In the genomic region with DNA sequence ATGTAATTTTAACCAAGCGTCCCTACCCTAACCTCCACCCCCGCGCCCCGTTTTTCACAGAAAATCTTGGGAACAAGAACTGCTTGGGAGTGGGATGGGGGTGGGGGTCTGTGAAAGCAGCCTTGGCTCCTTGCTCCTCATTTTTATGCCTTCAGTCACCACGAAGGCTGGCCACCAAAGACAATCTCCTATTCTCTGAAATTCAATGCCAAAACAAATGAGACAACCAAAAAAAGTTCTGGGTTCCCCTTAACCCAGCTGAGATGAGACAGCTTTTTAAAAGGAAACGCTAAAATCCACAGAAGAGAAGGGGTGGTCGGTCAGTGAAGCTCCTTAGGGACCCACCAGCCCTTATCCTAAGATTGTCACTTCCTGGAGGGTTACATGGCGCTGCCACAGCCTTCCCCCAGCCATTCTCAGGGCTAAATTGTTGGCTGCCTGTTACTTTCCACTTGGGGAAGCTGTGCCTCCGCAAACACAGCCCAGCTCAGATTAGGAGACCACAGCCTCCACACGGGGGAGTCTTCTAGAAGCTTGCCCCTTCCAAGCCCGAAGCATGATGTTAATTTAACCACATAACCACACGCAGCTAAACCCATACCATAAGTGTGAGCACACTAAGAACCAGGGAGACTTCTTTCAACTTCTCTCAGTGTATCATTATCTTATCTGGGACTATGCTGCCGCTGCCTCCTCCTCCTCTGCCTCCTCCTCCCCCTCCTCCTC, we compare ENCODE assay signal across 8 cellular contexts.
DNase-seq lines count a peak whose midpoint lies in the region; ATAC-seq, FAIRE-seq and TF ChIP-seq lines count a peak whose summit lies in the region.

No MANE protein-coding gene starts in this region.

- no peak overlapping the region for H3K4me2 ChIP-seq in DND-41 (ENCODE audit: insufficient read depth, low read length)
- H3K4me2 ChIP-seq in GM12878 (ENCODE audit: control insufficient read depth, insufficient read depth) = no peak overlapping the region

- RAD21 ChIA-PET in GM12878 (lab: Charles Lee; ENCODE audit: unreplicated experiment) = no interaction called here

- TF ChIP-seq EP300 in GM12878 (IDR thresholded peaks at IDR 0.05; ENCODE audit: borderline replicate concordance in 1 of 2, control insufficient read depth in 1 of 2, low read depth in 2 of 2, low read length in 2 of 2) = no peak

- SMC1A ChIA-PET in GM12878 (lab: Charles Lee; ENCODE audit: uncharacterized antibody, unreplicated experiment) = interaction anchor here (0.8 kb wide), 1 partner anchor 88 kb away, joined by 3 read pairs; no protein-coding TSS in a partner anchor

- TF ChIP-seq CTCF in DND-41 (IDR thresholded peaks at IDR 0.05; ENCODE audit: borderline replicate concordance, extremely low read depth, low read length, poor library complexity, severe bottlenecking) = peak; percentile 42
- TF ChIP-seq CTCF in GM12878 (IDR thresholded peaks at IDR 0.05 in 2 of 3, conservative IDR thresholded peaks at IDR 0.05 in 1 of 3; ENCODE audit: control insufficient read depth in 2 of 3, extremely low read depth in 1 of 3, insufficient read depth in 1 of 3, low read depth in 3 of 3, low read length in 3 of 3) = peak in 2 of 3 experiments; percentile 20 to 25; a peak in 2 of 6 replicates
- TF ChIP-seq CTCF in GM10248 (IDR thresholded peaks at IDR 0.05; ENCODE audit: control extremely low read depth, extremely low read depth, low read depth, missing control alignments) = no peak

- H3K27ac ChIP-seq in DND-41 (ENCODE audit: low read length) (no peak overlapping the region), GM12878 (ENCODE audit: control insufficient read depth, insufficient read depth) (no peak overlapping the region)

- H3K4me1 ChIP-seq in DND-41 (ENCODE audit: insufficient read depth, low read length) = no peaks in the 10 kb centered on the region
- no peaks in the 10 kb centered on the region for H3K4me1 ChIP-seq in GM12878 (ENCODE audit: control insufficient read depth, insufficient read depth, low read length)

- no peaks in the 10 kb centered on the region for H3K9me3 ChIP-seq in DND-41 (ENCODE audit: insufficient read depth, low read length, severe bottlenecking)
- no peaks in the 10 kb centered on the region for H3K9me3 ChIP-seq in MG63
- H3K9me3 ChIP-seq in GM12878 (replicated peaks; ENCODE audit: control insufficient read depth, insufficient read depth, low read length) = no peaks in the 10 kb centered on the region

- H3K36me3 ChIP-seq in DND-41 (ENCODE audit: insufficient read depth, low read length) (no peaks in the 10 kb centered on the region), MG63 (no peaks in the 10 kb centered on the region), GM12878 (ENCODE audit: control insufficient read depth in 2 of 2, insufficient read depth in 2 of 2, low read length in 1 of 2) (no peaks in the 10 kb centered on the region)

- TF ChIP-seq RAD21 in GM12878 (IDR thresholded peaks at IDR 0.05; ENCODE audit: insufficient read depth, low read depth, low read length) = 0 out of 2 replicates have a peak, but pooled peaks have one; percentile 3

- H3K79me2 ChIP-seq in DND-41 (ENCODE audit: insufficient read depth, low read length) = no peaks in the 10 kb centered on the region
- H3K79me2 ChIP-seq in GM12878 (ENCODE audit: control insufficient read depth, insufficient read depth, low read length) = no peaks in the 10 kb centered on the region

- no TSS peak for BruUV-seq in GM12878 (replicated peaks; lab: Mats Ljungman, UMichigan)

- in situ Hi-C loops in GM12878 (cut with MboI) = no loop called here

- H4K20me1 ChIP-seq in DND-41 (ENCODE audit: insufficient read depth, low read length) = no peaks in the 10 kb centered on the region
- no peaks in the 10 kb centered on the region for H4K20me1 ChIP-seq in GM12878 (ENCODE audit: control insufficient read depth, insufficient read depth)

- POLR2A ChIA-PET in GM12878 (lab: Charles Lee) = no interaction called here
- POLR2A ChIA-PET in GM10248 (lab: Yijun Ruan, JAX) = no interaction called here

- no peak overlapping the region for H2AFZ ChIP-seq in DND-41 (ENCODE audit: low read depth, low read length)
- H2AFZ ChIP-seq in GM12878 (ENCODE audit: control insufficient read depth, low read depth, low read length) = no peak overlapping the region

- FAIRE-seq in GM12878 (lab: Jason Lieb, UNC) = peak; percentile 18

- TF ChIP-seq POLR2A in GM12878 (IDR thresholded peaks at IDR 0.05; ENCODE audit: low read depth, low read length) = no peak

- ATAC-seq in DND-41 (ENCODE audit: insufficient read depth, low read depth) (peak; percentile 94), GM12878 (peak; percentile 50), GM18867 (IDR thresholded peaks at IDR 0.05; ENCODE audit: unreplicated experiment) (no peak)
- ATAC-seq in activated CD4-positive, CD25-positive, alpha-beta regulatory T cell treated with anti-CD3 and anti-CD28 coated beads, Interleukin-2, amount 50 U/mL, for 24 hours = no peak

- CTCF ChIA-PET in GM12878 (lab: Yijun Ruan, JAX) (no interaction called here), GM10248 (lab: Yijun Ruan, JAX) (interaction anchor here (1.3 kb wide), 1 partner anchor 11 kb away, joined by 4 read pairs; no protein-coding TSS in a partner anchor)

- H3K4me3 ChIP-seq in DND-41 (ENCODE audit: low read depth in 1 of 2, low read length in 2 of 2) (no peak overlapping the region), MG63 (no peak overlapping the region), GM12878 (no peak overlapping the region)

- intact Hi-C loops in GM12878 (cut with micrococcal nuclease; ENCODE audit: unreplicated experiment) = no loop called here

- WGBS in GM12878 (ENCODE audit: insufficient coverage, insufficient replicate concordance, low lambda C conversion rate, missing lambda C conversion rate) = 13% methylated on average over 13 of the region's 13 CpGs

- peaks cover 8% of the 10 kb centered on the region for H3K27me3 ChIP-seq in DND-41 (ENCODE audit: insufficient read depth, low read length, poor library complexity)
- no peaks in the 10 kb centered on the region for H3K27me3 ChIP-seq in MG63
- peaks cover 8 to 10% of the 10 kb centered on the region in 2 experiments for H3K27me3 ChIP-seq in GM12878 (replicated peaks in 1 of 2; ENCODE audit: control insufficient read depth in 2 of 2, insufficient read depth in 2 of 2, low read length in 1 of 2)

- DNase-seq in DND-41 (peak; percentile 56), MG63 (peak; percentile 62), GM12878 (ENCODE audit: low read depth, low spot score) (no peak), mucosa of gallbladder (ENCODE audit: low spot score) (peak; percentile 53), NCI-H2227 treated with DMSO at 0.1 percent for 48 hours (lab: John Stamatoyannopoulos, UW) (no peak), GM10248 (ENCODE audit: extremely low spot score) (no peak)

- no peak overlapping the region for H3K9ac ChIP-seq in DND-41 (ENCODE audit: low read depth, low read length)
- no peak overlapping the region for H3K9ac ChIP-seq in GM12878 (ENCODE audit: control insufficient read depth, insufficient read depth, low read length)

TF ChIP-seq in GM12878, 131 proteins besides CTCF, POLR2A, EP300 and RAD21 (continues in another document):
- peak; percentile 33; the same call in 1 of the 2 replicates for TF ChIP-seq RUNX3 (IDR thresholded peaks at IDR 0.05; ENCODE audit: low read length)
- TF ChIP-seq MYB (IDR thresholded peaks at IDR 0.05; ENCODE audit: borderline replicate concordance, low read depth, low read length) = no peak
- TF ChIP-seq ZBED1 (IDR thresholded peaks at IDR 0.05; ENCODE audit: borderline replicate concordance) = no peak
- TF ChIP-seq, protein P1, sequence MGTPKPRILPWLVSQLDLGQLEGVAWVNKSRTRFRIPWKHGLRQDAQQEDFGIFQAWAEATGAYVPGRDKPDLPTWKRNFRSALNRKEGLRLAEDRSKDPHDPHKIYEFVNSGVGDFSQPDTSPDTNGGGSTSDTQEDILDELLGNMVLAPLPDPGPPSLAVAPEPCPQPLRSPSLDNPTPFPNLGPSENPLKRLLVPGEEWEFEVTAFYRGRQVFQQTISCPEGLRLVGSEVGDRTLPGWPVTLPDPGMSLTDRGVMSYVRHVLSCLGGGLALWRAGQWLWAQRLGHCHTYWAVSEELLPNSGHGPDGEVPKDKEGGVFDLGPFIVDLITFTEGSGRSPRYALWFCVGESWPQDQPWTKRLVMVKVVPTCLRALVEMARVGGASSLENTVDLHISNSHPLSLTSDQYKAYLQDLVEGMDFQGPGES (IDR thresholded peaks at IDR 0.05) = no peak
- TF ChIP-seq, protein P2, sequence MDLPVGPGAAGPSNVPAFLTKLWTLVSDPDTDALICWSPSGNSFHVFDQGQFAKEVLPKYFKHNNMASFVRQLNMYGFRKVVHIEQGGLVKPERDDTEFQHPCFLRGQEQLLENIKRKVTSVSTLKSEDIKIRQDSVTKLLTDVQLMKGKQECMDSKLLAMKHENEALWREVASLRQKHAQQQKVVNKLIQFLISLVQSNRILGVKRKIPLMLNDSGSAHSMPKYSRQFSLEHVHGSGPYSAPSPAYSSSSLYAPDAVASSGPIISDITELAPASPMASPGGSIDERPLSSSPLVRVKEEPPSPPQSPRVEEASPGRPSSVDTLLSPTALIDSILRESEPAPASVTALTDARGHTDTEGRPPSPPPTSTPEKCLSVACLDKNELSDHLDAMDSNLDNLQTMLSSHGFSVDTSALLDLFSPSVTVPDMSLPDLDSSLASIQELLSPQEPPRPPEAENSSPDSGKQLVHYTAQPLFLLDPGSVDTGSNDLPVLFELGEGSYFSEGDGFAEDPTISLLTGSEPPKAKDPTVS (IDR thresholded peaks at IDR 0.05; ENCODE audit: low read depth, low read length) = no peak
- TF ChIP-seq HDAC2 (IDR thresholded peaks at IDR 0.05) = no peak
- TF ChIP-seq, protein P3, sequence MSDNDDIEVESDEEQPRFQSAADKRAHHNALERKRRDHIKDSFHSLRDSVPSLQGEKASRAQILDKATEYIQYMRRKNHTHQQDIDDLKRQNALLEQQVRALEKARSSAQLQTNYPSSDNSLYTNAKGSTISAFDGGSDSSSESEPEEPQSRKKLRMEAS (IDR thresholded peaks at IDR 0.05; ENCODE audit: low read depth, low read length) = no peak

Comparison
In these comparisons a context has a peak if more than half of its experiments do, and no peak if none do; other contexts are left out.
1. ATAC-seq: peak in DND-41 (single experiment) and GM12878 (single experiment); none in GM18867 (single experiment) and activated CD4-positive, CD25-positive, alpha-beta regulatory T cell treated with anti-CD3 and anti-CD28 coated beads, Interleukin-2, amount 50 U/mL, for 24 hours (0 of 2).
2. DNase-seq: peak in DND-41 (single experiment), MG63 (single experiment) and mucosa of gallbladder (single experiment); none in GM12878 (single experiment), NCI-H2227 treated with DMSO at 0.1 percent for 48 hours (single experiment) and GM10248 (single experiment).